Comparison of ENCODE assay signal across 1 cellular context in genomic region chr5:10761842-10762165, GRCh38.
TF ChIP-seq lines count a peak whose summit lies in the region.

No MANE protein-coding gene starts in this region.

TF ChIP-seq in K562, 482 proteins besides CTCF, POLR2A, EP300 and RAD21 (continued from another document):
- TF ChIP-seq ETV6 (IDR thresholded peaks at IDR 0.05; ENCODE audit: borderline replicate concordance in 1 of 2, low read depth in 2 of 2, low read length in 1 of 2) (peak in 1 of 2 experiments; percentile 15; a peak in 1 of 4 replicates), ETV6 (CRISPR knock-in tag; IDR thresholded peaks at IDR 0.05; ENCODE audit: borderline replicate concordance) (no peak), CUX1 (CRISPR knock-in tag; IDR thresholded peaks at IDR 0.05) (no peak; the same call in 1 of the 2 replicates), RBM34 (IDR thresholded peaks at IDR 0.05; ENCODE audit: borderline replicate concordance, insufficient read depth, low read length) (no peak), HNRNPLL (IDR thresholded peaks at IDR 0.05; ENCODE audit: low read depth, low read length, poor library complexity, severe bottlenecking) (no peak), PHF21A (IDR thresholded peaks at IDR 0.05; ENCODE audit: borderline replicate concordance, low read depth) (no peak), E2F8 (IDR thresholded peaks at IDR 0.05; ENCODE audit: low read depth, partially characterized antibody) (no peak), CTBP1 (IDR thresholded peaks at IDR 0.05; ENCODE audit: borderline replicate concordance) (peak; percentile 30; the same call in 1 of the 2 replicates), MNT (conservative IDR thresholded peaks at IDR 0.05) (peak; percentile 18 to 42; a peak in 1 of 4 replicates), SPI1 (IDR thresholded peaks at IDR 0.05; ENCODE audit: borderline replicate concordance, low read depth, low read length) (peak; percentile 76; the same call in 1 of the 2 replicates)
